8 cellular contexts compared by ENCODE assay signal in genomic region chrX:154308108-154308946, GRCh38. TPM values are rescaled to one million over a fixed set of nuclear protein-coding genes. Genes with fewer than 3 reads are reported as not detected.
DNase-seq lines count a peak whose midpoint lies in the region; ATAC-seq and TF ChIP-seq lines count a peak whose summit lies in the region.

No MANE protein-coding gene starts in this region.

- H3K27me3 ChIP-seq in prostate gland (replicated peaks; ENCODE audit: insufficient read depth) (no peaks in the 10 kb centered on the region), aorta (ENCODE audit: control insufficient read depth in 1 of 2, insufficient read depth in 2 of 2, low read length in 1 of 2) (no peaks in the 10 kb centered on the region)

- CTCF ChIA-PET in RWPE1 (lab: Yijun Ruan, JAX) = interaction anchor here (0.5 to 1.4 kb wide), 4 partner anchors 14 to 172 kb away, joined by 3 to 4 read pairs (median 4); partner anchors contain the start of gene TEX28

- ATAC-seq in GM21723 (IDR thresholded peaks at IDR 0.05; ENCODE audit: unreplicated experiment) (peak; percentile 62), aorta (ENCODE audit: low FRiP score) (peak; percentile 70), HG03025 (IDR thresholded peaks at IDR 0.05; ENCODE audit: low FRiP score, unreplicated experiment) (no peak)

- WGBS in prostate gland = 69% methylated on average over 7 of the region's 9 CpGs
- 46 to 59% methylated on average over 9 of the region's 9 CpGs for WGBS in aorta, 2 donors

- H3K27ac ChIP-seq in RWPE1 (no peak overlapping the region), prostate gland (no peak overlapping the region), aorta (ENCODE audit: low read depth in 1 of 2, low read length in 2 of 2) (no peak overlapping the region)

- peak; percentile 58 for TF ChIP-seq CTCF in RWPE1 (conservative IDR thresholded peaks at IDR 0.05; ENCODE audit: low read depth)
- TF ChIP-seq CTCF in glutamatergic neuron (IDR thresholded peaks at IDR 0.05; ENCODE audit: partially characterized antibody, unreplicated experiment) = peak; percentile 71
- peak in 3 of 4 experiments; percentile 14 to 61 (median 36) for TF ChIP-seq CTCF in prostate gland (IDR thresholded peaks at IDR 0.05)

- intact Hi-C loops in prostate gland (cut with DNase I) (no loop called here), aorta (cut with DNase I) (no loop called here)

- H3K4me3 Mint-ChIP-seq in glutamatergic neuron (ENCODE audit: unreplicated experiment) = no peak overlapping the region

- H3K4me1 ChIP-seq in prostate gland (replicated peaks) (no peaks in the 10 kb centered on the region), aorta (ENCODE audit: control insufficient read depth in 1 of 2, insufficient read depth in 2 of 2, low read length in 2 of 2) (no peaks in the 10 kb centered on the region)

- DNase-seq in Ammon's horn (ENCODE audit: low spot score) = peak; percentile 14
- peak; percentile 27 for DNase-seq in RWPE1 (ENCODE audit: low spot score)
- peak; percentile 64 for DNase-seq in activated T-helper 9 cell treated with anti-CD3 and anti-CD28 coated beads, Interleukin-2, amount 50 U/mL, for 16 hours (ENCODE audit: low read depth)
- peak; percentile 74 for DNase-seq in glutamatergic neuron
- peak; percentile 15 for DNase-seq in prostate gland (ENCODE audit: low spot score)
- peak in 1 of 2 donors; percentile 73 for DNase-seq in aorta

- H3K27ac Mint-ChIP-seq in glutamatergic neuron (ENCODE audit: unreplicated experiment) = no peak overlapping the region

- H3K4me3 ChIP-seq in prostate gland = no peak overlapping the region
- H3K4me3 ChIP-seq in aorta (ENCODE audit: low read length in 2 of 2) = no peak overlapping the region

- no peaks in the 10 kb centered on the region for H3K9me3 Mint-ChIP-seq in glutamatergic neuron (ENCODE audit: unreplicated experiment)

- POLR2A ChIA-PET in RWPE1 (lab: Yijun Ruan, JAX; ENCODE audit: low non-redundant PET) = no interaction called here

- no peaks in the 10 kb centered on the region for H3K36me3 ChIP-seq in prostate gland
- no peaks in the 10 kb centered on the region for H3K36me3 ChIP-seq in aorta (ENCODE audit: control insufficient read depth in 1 of 2, insufficient read depth in 2 of 2, low read length in 1 of 2)

- no peak for TF ChIP-seq POLR2A in prostate gland (IDR thresholded peaks at IDR 0.05)

- no peaks in the 10 kb centered on the region for H3K36me3 Mint-ChIP-seq in glutamatergic neuron (ENCODE audit: unreplicated experiment)

- H3K9me3 ChIP-seq in prostate gland (no peaks in the 10 kb centered on the region), aorta (ENCODE audit: control insufficient read depth, low read length) (no peaks in the 10 kb centered on the region)

- H3K4me1 Mint-ChIP-seq in glutamatergic neuron (ENCODE audit: low read depth, unreplicated experiment) = no peaks in the 10 kb centered on the region

- H3K27me3 Mint-ChIP-seq in glutamatergic neuron (ENCODE audit: unreplicated experiment) = peaks cover 2% of the 10 kb centered on the region

RNA-seq across cellular contexts. Expression of gene TKTL1, which starts 12.7 kb away (rescaled TPM):
- total RNA-seq in glutamatergic neuron (ENCODE audit: unreplicated experiment) = not detected
- total RNA-seq in prostate gland = 100 to 1,000 TPM in 1 of 2 donors, not detected in 1; 113 TPM
- total RNA-seq in aorta = under 1 TPM; 0.23 to 0.24 TPM
- not detected for polyA plus RNA-seq in aorta

RNA-seq across cellular contexts. Expression of gene TEX28, which starts 13.4 kb away (rescaled TPM):
- total RNA-seq in glutamatergic neuron (ENCODE audit: unreplicated experiment) = not detected
- total RNA-seq in prostate gland = 1 to 10 TPM in 1 of 2 donors, not detected in 1; 1.5 TPM
- not detected for total RNA-seq in aorta
- not detected for polyA plus RNA-seq in aorta

RNA-seq across cellular contexts. Expression of gene OPN1MW3, which starts 50.9 kb away (rescaled TPM):
- total RNA-seq in glutamatergic neuron (ENCODE audit: unreplicated experiment) = not detected
- total RNA-seq in prostate gland = not detected
- not detected for total RNA-seq in aorta
- polyA plus RNA-seq in aorta = not detected
